1 cellular context compared by ENCODE assay signal in genomic region chr16:84262939-84263338, GRCh38.
TF ChIP-seq lines count a peak whose summit lies in the region.

No MANE protein-coding gene starts in this region.

TF ChIP-seq in K562, 482 proteins besides CTCF, POLR2A, EP300 and RAD21 (continued from another document):
- TF ChIP-seq, protein P1, sequence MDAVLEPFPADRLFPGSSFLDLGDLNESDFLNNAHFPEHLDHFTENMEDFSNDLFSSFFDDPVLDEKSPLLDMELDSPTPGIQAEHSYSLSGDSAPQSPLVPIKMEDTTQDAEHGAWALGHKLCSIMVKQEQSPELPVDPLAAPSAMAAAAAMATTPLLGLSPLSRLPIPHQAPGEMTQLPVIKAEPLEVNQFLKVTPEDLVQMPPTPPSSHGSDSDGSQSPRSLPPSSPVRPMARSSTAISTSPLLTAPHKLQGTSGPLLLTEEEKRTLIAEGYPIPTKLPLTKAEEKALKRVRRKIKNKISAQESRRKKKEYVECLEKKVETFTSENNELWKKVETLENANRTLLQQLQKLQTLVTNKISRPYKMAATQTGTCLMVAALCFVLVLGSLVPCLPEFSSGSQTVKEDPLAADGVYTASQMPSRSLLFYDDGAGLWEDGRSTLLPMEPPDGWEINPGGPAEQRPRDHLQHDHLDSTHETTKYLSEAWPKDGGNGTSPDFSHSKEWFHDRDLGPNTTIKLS (IDR thresholded peaks at IDR 0.05; ENCODE audit: borderline replicate concordance, low read depth), result no peak
- TF ChIP-seq, protein P2, sequence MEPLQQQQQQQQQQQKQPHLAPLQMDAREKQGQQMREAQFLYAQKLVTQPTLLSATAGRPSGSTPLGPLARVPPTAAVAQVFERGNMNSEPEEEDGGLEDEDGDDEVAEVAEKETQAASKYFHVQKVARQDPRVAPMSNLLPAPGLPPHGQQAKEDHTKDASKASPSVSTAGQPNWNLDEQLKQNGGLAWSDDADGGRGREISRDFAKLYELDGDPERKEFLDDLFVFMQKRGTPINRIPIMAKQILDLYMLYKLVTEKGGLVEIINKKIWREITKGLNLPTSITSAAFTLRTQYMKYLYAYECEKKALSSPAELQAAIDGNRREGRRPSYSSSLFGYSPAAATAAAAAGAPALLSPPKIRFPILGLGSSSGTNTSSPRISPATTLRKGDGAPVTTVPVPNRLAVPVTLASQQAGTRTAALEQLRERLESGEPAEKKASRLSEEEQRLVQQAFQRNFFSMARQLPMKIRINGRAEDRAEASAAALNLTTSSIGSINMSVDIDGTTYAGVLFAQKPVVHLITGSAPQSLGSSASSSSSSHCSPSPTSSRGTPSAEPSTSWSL (CRISPR knock-in tag; IDR thresholded peaks at IDR 0.05; ENCODE audit: borderline replicate concordance), result no peak
